Comparison of ENCODE assay signal across 11 cellular contexts in the genomic region with DNA sequence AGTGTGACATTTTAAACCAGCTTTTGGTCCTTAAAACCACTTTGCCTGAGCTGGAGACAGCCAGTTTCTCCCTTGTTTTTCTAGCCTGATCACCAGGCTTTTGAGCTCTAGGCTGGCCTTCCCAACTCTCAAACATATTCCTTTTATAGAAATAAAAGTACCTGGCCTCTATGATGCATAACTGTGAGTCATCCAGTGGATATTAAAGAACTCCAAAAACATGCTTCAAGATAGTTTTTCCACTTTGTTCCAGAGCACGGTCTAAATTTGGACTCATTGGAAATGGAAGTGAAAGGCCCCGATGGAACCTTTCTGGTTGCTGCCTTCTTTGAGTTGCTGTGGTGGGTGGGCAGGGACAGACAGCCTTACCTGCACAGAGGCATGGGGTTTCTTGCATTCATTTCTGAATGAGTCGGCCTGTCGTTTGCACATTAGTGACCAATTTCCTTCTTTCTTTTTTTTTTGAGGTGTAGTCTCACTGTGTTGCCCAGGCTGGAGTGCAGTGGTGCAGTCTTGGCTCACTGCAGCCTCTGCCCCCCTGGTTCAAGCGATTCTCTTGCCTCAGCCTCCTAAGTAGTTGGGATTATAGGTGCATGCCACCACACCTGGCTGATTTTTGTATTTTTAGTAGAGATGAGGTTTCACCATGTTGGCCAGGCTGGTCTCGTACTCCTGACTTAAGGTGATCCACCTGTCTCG. TPM values are rescaled to one million over a fixed set of nuclear protein-coding genes. Genes with fewer than 3 reads are reported as not detected.
DNase-seq lines count a peak whose midpoint lies in the region; ATAC-seq, FAIRE-seq and TF ChIP-seq lines count a peak whose summit lies in the region.
"Had no signal": no experiment of that assay in that cellular context is flagged by ENCODE, and none has a peak within 500 bp of the region (broad histone marks: within the 10 kb centered on the region; RNA-seq: fewer than 3 reads in every experiment).

No MANE protein-coding gene starts in this region.

- FAIRE-seq in GM12891 (lab: Jason Lieb, UNC) = no peak

- H3K9me3 ChIP-seq in breast epithelium = no peaks in the 10 kb centered on the region
- H3K9me3 ChIP-seq in upper lobe of left lung = no peaks in the 10 kb centered on the region

- no peak for TF ChIP-seq EP300 in upper lobe of left lung (IDR thresholded peaks at IDR 0.05)

- H3K36me3 Mint-ChIP-seq in memory B cell = peaks cover 2% of the 10 kb centered on the region
- H3K36me3 Mint-ChIP-seq: neural progenitor cell had no signal

- H3K9me3 Mint-ChIP-seq in memory B cell = no peaks in the 10 kb centered on the region
- H3K9me3 Mint-ChIP-seq: neural progenitor cell had no signal

- 72 to 76% methylated on average over 6 to 7 of the region's 7 CpGs for WGBS in upper lobe of left lung, 2 donors

- H3K4me3 Mint-ChIP-seq in memory B cell = peak overlapping the region; percentile 1
- H3K4me3 Mint-ChIP-seq: neural progenitor cell had no signal

- H3K4me1 ChIP-seq in breast epithelium (peaks cover 5 to 7% of the 10 kb centered on the region in 2 donors), upper lobe of left lung (peaks cover 42 to 78% (median 56%) of the 10 kb centered on the region in 4 donors)

- H3K27me3 Mint-ChIP-seq in memory B cell = no peaks in the 10 kb centered on the region

- H3K4me1 Mint-ChIP-seq in memory B cell = peaks cover 54% of the 10 kb centered on the region

- H3K36me3 ChIP-seq in breast epithelium (no peaks in the 10 kb centered on the region), upper lobe of left lung (no peaks in the 10 kb centered on the region)
- H3K36me3 ChIP-seq: neural progenitor cell had no signal

- ATAC-seq in memory B cell (ENCODE audit: low read depth) = no peak
- peak; percentile 34 to 83 for ATAC-seq in upper lobe of left lung (ENCODE audit: low FRiP score in 2 of 2)
- no peak for ATAC-seq in HG02610 (IDR thresholded peaks at IDR 0.05; ENCODE audit: unreplicated experiment)
- no peak for ATAC-seq in HG02642 (IDR thresholded peaks at IDR 0.05; ENCODE audit: poor library complexity, unreplicated experiment)

- no peak for TF ChIP-seq POLR2A in breast epithelium (IDR thresholded peaks at IDR 0.05)
- TF ChIP-seq POLR2A in upper lobe of left lung (IDR thresholded peaks at IDR 0.05) = no peak
- TF ChIP-seq POLR2A in GM12891 (IDR thresholded peaks at IDR 0.05; ENCODE audit: low read depth, low read length) = no peak

- H3K27me3 ChIP-seq in breast epithelium = no peaks in the 10 kb centered on the region
- H3K27me3 ChIP-seq in upper lobe of left lung = no peaks in the 10 kb centered on the region
- H3K27me3 ChIP-seq: neural progenitor cell had no signal

- H3K27ac Mint-ChIP-seq in memory B cell = peak overlapping the region; percentile 80

- DNase-seq in NCI-H2029 (lab: John Stamatoyannopoulos, UW) (peak; percentile 87), NCI-H2029 treated with DMSO at 0.1 percent for 48 hours (lab: John Stamatoyannopoulos, UW) (no peak), breast epithelium (ENCODE audit: low spot score in 2 of 2) (no peak), memory B cell (ENCODE audit: low spot score in 2 of 2) (no peak), upper lobe of left lung (no peak), GM12891 (ENCODE audit: insufficient read length, low spot score) (no peak)
- DNase-seq: 8988T, activated gamma-delta T cell treated with Interleukin-2 at 50 U/mL for 16 hours had no signal

- intact Hi-C loops in breast epithelium (cut with DNase I; ENCODE audit: low total_unique reads) = no loop called here

- H3K4me3 ChIP-seq in breast epithelium (no peak overlapping the region), upper lobe of left lung (no peak overlapping the region)
- H3K4me3 ChIP-seq: neural progenitor cell had no signal

- H3K27ac ChIP-seq in breast epithelium (peak overlapping the region; percentile 71 to 91), upper lobe of left lung (peak overlapping the region; percentile 74 to 90 (median 82))
- H3K27ac ChIP-seq: neural progenitor cell had no signal

- no peak for TF ChIP-seq CTCF in breast epithelium (IDR thresholded peaks at IDR 0.05)
- TF ChIP-seq CTCF in upper lobe of left lung (IDR thresholded peaks at IDR 0.05) = no peak

TF ChIP-seq in GM12891, 5 proteins besides CTCF, POLR2A, EP300 and RAD21:
- no peak for TF ChIP-seq TAF1 (IDR thresholded peaks at IDR 0.05; ENCODE audit: low read depth, low read length)
- no peak for TF ChIP-seq POU2F2 (IDR thresholded peaks at IDR 0.05; ENCODE audit: low read depth, low read length)
- no peak for TF ChIP-seq POLR2AphosphoS5 (IDR thresholded peaks at IDR 0.05; ENCODE audit: low read depth, low read length)
- TF ChIP-seq SPI1 (IDR thresholded peaks at IDR 0.05; ENCODE audit: low read depth, low read length) = no peak
- TF ChIP-seq PAX5 (IDR thresholded peaks at IDR 0.05; ENCODE audit: insufficient read depth, low read length, severe bottlenecking) = no peak

RNA-seq across cellular contexts. Expression of a gene that starts 43.1 kb away (rescaled TPM):
- 100 to 1,000 TPM; 191 to 209 (median 193) TPM for total RNA-seq in breast epithelium
- 100 to 1,000 TPM; 138 to 408 (median 156) TPM for total RNA-seq in upper lobe of left lung
- polyA plus RNA-seq in GM12891 (2012; ENCODE audit: low read depth, missing spikeins) = 24.2 TPM

Comparison
In these comparisons a context has a peak if more than half of its experiments do, and no peak if none do; other contexts are left out.
1. ATAC-seq: peak in upper lobe of left lung (2 of 2); none in memory B cell (single experiment), HG02610 (single experiment) and HG02642 (single experiment).